ENCODE assay signal across 9 cellular contexts in genomic region chr1:101257500-101258325, GRCh38. TPM values are rescaled to one million over a fixed set of nuclear protein-coding genes. Genes with fewer than 3 reads are reported as not detected.
A peak's percentile ranks its signal among the peaks of the same experiment; 100 is the strongest.
DNase-seq lines count a peak whose midpoint lies in the region; ATAC-seq and TF ChIP-seq lines count a peak whose summit lies in the region.
"Had no signal": no experiment of that assay in that cellular context is flagged by ENCODE, and none has a peak within 500 bp of the region (broad histone marks: within the 10 kb centered on the region; RNA-seq: fewer than 3 reads in every experiment).

No MANE protein-coding gene starts in this region.

- ATAC-seq in GM19025 (IDR thresholded peaks at IDR 0.05; ENCODE audit: low read depth, unreplicated experiment) (peak; percentile 81), HG03095 (IDR thresholded peaks at IDR 0.05; ENCODE audit: unreplicated experiment) (peak; percentile 54), left lobe of liver (peak; percentile 95)

- intact Hi-C loops in CD14-positive monocyte (cut with micrococcal nuclease), result no loop called here

- H3K4me3 Mint-ChIP-seq in CD14-positive monocyte, result peak overlapping the region; percentile 45 to 69

- peaks cover 0 to 2% (median 0%) of the 10 kb centered on the region in 3 donors for H3K27me3 Mint-ChIP-seq in CD14-positive monocyte (ENCODE audit: low read depth in 3 of 3)

- H3K27ac Mint-ChIP-seq in CD14-positive monocyte, result peak overlapping the region; percentile 85 to 93 (median 90)
- H3K27ac Mint-ChIP-seq: activated naive CD4-positive, alpha-beta T cell treated with anti-CD3 and anti-CD28 coated beads, Interleukin-2, amount 50 U/mL, for 72 hours had no signal

- peaks cover 51% of the 10 kb centered on the region for H3K4me1 Mint-ChIP-seq in CD14-positive monocyte

- DNase-seq in CD14-positive monocyte (ENCODE audit: low spot score) (peak; percentile 83), RPMI7951 (ENCODE audit: low read depth) (peak; percentile 92), left lobe of liver (ENCODE audit: low spot score) (peak; percentile 92), DMS79 treated with DMSO at 0.1 percent for 48 hours (lab: John Stamatoyannopoulos, UW) (no peak), NCI-H2171 treated with DMSO at 0.1 percent for 48 hours (lab: John Stamatoyannopoulos, UW) (no peak)
- no peak for DNase-seq in stimulated activated CD4-positive, alpha-beta T cell treated with anti-CD3 and anti-CD28 coated beads, Interleukin-4, amount 100 ng/mL, for 1 hour

- TF ChIP-seq CTCF in CD14-positive monocyte (IDR thresholded peaks at IDR 0.05), result no peak

- H3K36me3 Mint-ChIP-seq in CD14-positive monocyte, result no peaks in the 10 kb centered on the region

- H3K9me3 Mint-ChIP-seq in CD14-positive monocyte, result no peaks in the 10 kb centered on the region

RNA-seq across cellular contexts. Expression of gene S1PR1, which starts 20.9 kb away (rescaled TPM):
- under 1 TPM; 0.43 to 0.64 TPM for polyA plus RNA-seq in CD14-positive monocyte
- 0.39 and 0.84 TPM in 2 replicates for total RNA-seq in RPMI7951 (2014; rRNA removed; shearing (Covaris generic))
- 12.1 TPM for total RNA-seq in left lobe of liver

Comparison
In these comparisons a context has a peak if more than half of its experiments do, and no peak if none do; other contexts are left out.
1. DNase-seq: peak in CD14-positive monocyte (single experiment), RPMI7951 (single experiment) and left lobe of liver (single experiment); none in DMS79 treated with DMSO at 0.1 percent for 48 hours (single experiment), NCI-H2171 treated with DMSO at 0.1 percent for 48 hours (single experiment) and stimulated activated CD4-positive, alpha-beta T cell treated with anti-CD3 and anti-CD28 coated beads, Interleukin-4, amount 100 ng/mL, for 1 hour (single experiment).
2. Peak in every context shown above with its lines, with median percentiles within 50 percentile points of each other: ATAC-seq.